ENCODE assay signal across 10 cellular contexts in the genomic region with DNA sequence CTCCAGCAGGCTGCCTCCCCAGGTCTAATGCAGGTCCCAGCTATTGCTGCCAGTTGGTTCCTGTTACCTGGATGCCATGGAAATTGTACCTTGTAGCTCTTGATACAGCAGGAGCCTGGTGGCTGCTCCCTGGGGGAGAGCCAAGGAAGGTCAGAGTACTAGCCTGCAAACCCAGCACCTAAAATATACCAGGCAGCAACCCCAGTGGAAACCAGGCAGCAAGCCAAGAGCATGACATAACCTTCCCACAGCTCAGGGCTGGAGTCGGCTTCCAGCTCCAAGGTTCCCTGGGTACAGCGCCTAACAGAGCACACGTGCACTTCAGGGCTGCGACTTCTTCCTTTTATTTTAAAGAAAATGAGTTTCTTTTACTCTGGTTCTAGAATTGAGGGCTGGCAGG. TPM values are rescaled to one million over a fixed set of nuclear protein-coding genes. Genes with fewer than 3 reads are reported as not detected.
DNase-seq lines count a peak whose midpoint lies in the region; ATAC-seq, FAIRE-seq and TF ChIP-seq lines count a peak whose summit lies in the region.
"Had no signal": no experiment of that assay in that cellular context is flagged by ENCODE, and none has a peak within 500 bp of the region (broad histone marks: within the 10 kb centered on the region; RNA-seq: fewer than 3 reads in every experiment).

No MANE protein-coding gene starts in this region.

- no peak overlapping the region for H3K4me3 Mint-ChIP-seq in activated CD4-positive, alpha-beta memory T cell treated with anti-CD3 and anti-CD28 coated beads, Interleukin-2, amount 10 ng/mL, durations not matched to agents 7 days and 5 days
- H3K4me3 Mint-ChIP-seq: T-helper 17 cell had no signal

- intact Hi-C loops in kidney (cut with DNase I) (no loop called here), upper lobe of right lung (cut with DNase I) (no loop called here)

- no peak overlapping the region for H3K27ac ChIP-seq in kidney (ENCODE audit: low read depth in 2 of 2, low read length in 2 of 2)
- H3K27ac ChIP-seq in upper lobe of right lung: no peak overlapping the region
- H3K27ac ChIP-seq: A549 had no signal

- in situ Hi-C loops in astrocyte of the spinal cord (cut with HindIII; ENCODE audit: low sequenced_read_pairs): no loop called here

- CTCF ChIA-PET in activated CD4-positive, alpha-beta memory T cell treated with anti-CD3 and anti-CD28 coated beads, Interleukin-2, amount 10 ng/mL, durations not matched to agents 7 days and 5 days (lab: Charles Lee): interaction anchor here (0.5 kb wide), 1 partner anchor 8 kb away, joined by 3 read pairs; no protein-coding TSS in a partner anchor

- H3K4me3 ChIP-seq in astrocyte of the spinal cord (ENCODE audit: low read depth, low read length): no peak overlapping the region
- H3K4me3 ChIP-seq in kidney (ENCODE audit: low read length in 2 of 2): no peak overlapping the region
- H3K4me3 ChIP-seq in upper lobe of right lung: no peak overlapping the region
- no peak overlapping the region for H3K4me3 ChIP-seq in H7 (ENCODE audit: insufficient read depth, low read depth, low read length)
- H3K4me3 ChIP-seq: A549 had no signal

- H3K4me1 ChIP-seq in kidney (ENCODE audit: control insufficient read depth in 1 of 2, insufficient read depth in 1 of 2, low read depth in 1 of 2, low read length in 2 of 2): peaks cover 0 to 2% of the 10 kb centered on the region in 2 donors
- H3K4me1 ChIP-seq in upper lobe of right lung: peaks cover 3% of the 10 kb centered on the region

- H3K36me3 Mint-ChIP-seq in activated CD4-positive, alpha-beta memory T cell treated with anti-CD3 and anti-CD28 coated beads, Interleukin-2, amount 10 ng/mL, durations not matched to agents 7 days and 5 days (ENCODE audit: low read depth): no peaks in the 10 kb centered on the region

- no peak overlapping the region for H3K9ac ChIP-seq in kidney (ENCODE audit: low read length in 2 of 2)

- peaks cover 6% of the 10 kb centered on the region for H3K27me3 Mint-ChIP-seq in activated CD4-positive, alpha-beta memory T cell treated with anti-CD3 and anti-CD28 coated beads, Interleukin-2, amount 10 ng/mL, durations not matched to agents 7 days and 5 days

- no peak for FAIRE-seq in kidney (lab: Jason Lieb, UNC)
- FAIRE-seq: A549 had no signal

- DNase-seq in NCI-H1436 (lab: John Stamatoyannopoulos, UW): peak; percentile 23
- no peak for DNase-seq in NCI-H1436 treated with DMSO at 0.1 percent for 48 hours (lab: John Stamatoyannopoulos, UW)
- peak; percentile 40 for DNase-seq in astrocyte of the spinal cord (ENCODE audit: low read depth, low spot score)
- DNase-seq in kidney: peak; percentile 73
- DNase-seq in upper lobe of right lung: no peak
- DNase-seq in activated CD4-positive, alpha-beta memory T cell treated with anti-CD3 and anti-CD28 coated beads, Interleukin-2, amount 10 ng/mL, durations not matched to agents 7 days and 5 days: no peak
- DNase-seq in KG1 (lab: John Stamatoyannopoulos, UW): no peak
- no peak for DNase-seq in H7
- DNase-seq: T-helper 17 cell had no signal

- TF ChIP-seq CTCF in astrocyte of the spinal cord (IDR thresholded peaks at IDR 0.05; ENCODE audit: low read depth, low read length) (no peak), kidney (IDR thresholded peaks at IDR 0.05; ENCODE audit: borderline replicate concordance, extremely low read depth, insufficient read depth) (no peak), upper lobe of right lung (IDR thresholded peaks at IDR 0.05) (no peak)

- POLR2A ChIA-PET in activated CD4-positive, alpha-beta memory T cell treated with anti-CD3 and anti-CD28 coated beads, Interleukin-2, amount 10 ng/mL, durations not matched to agents 7 days and 5 days (lab: Charles Lee): no interaction called here

- no peaks in the 10 kb centered on the region for H3K9me3 ChIP-seq in kidney (ENCODE audit: control insufficient read depth in 1 of 2, low read length in 2 of 2)
- no peaks in the 10 kb centered on the region for H3K9me3 ChIP-seq in upper lobe of right lung
- H3K9me3 ChIP-seq: A549 had no signal

- ATAC-seq in upper lobe of right lung: peak; percentile 42
- ATAC-seq: A549, T-helper 17 cell had no signal

- H3K36me3 ChIP-seq in kidney (ENCODE audit: control insufficient read depth in 1 of 2, insufficient read depth in 2 of 2, low read length in 2 of 2) (no peaks in the 10 kb centered on the region), upper lobe of right lung (no peaks in the 10 kb centered on the region), H7 (replicated peaks; ENCODE audit: control insufficient read depth, insufficient read depth, low read length) (no peaks in the 10 kb centered on the region)

- H3K4me1 Mint-ChIP-seq in activated CD4-positive, alpha-beta memory T cell treated with anti-CD3 and anti-CD28 coated beads, Interleukin-2, amount 10 ng/mL, durations not matched to agents 7 days and 5 days: no peaks in the 10 kb centered on the region
- H3K4me1 Mint-ChIP-seq: T-helper 17 cell had no signal

- no peaks in the 10 kb centered on the region for H3K9me3 Mint-ChIP-seq in activated CD4-positive, alpha-beta memory T cell treated with anti-CD3 and anti-CD28 coated beads, Interleukin-2, amount 10 ng/mL, durations not matched to agents 7 days and 5 days

- no peak overlapping the region for H3K27ac Mint-ChIP-seq in activated CD4-positive, alpha-beta memory T cell treated with anti-CD3 and anti-CD28 coated beads, Interleukin-2, amount 10 ng/mL, durations not matched to agents 7 days and 5 days
- H3K27ac Mint-ChIP-seq: T-helper 17 cell had no signal

- no peaks in the 10 kb centered on the region for H3K27me3 ChIP-seq in upper lobe of right lung
- H3K27me3 ChIP-seq in H7 (ENCODE audit: control insufficient read depth, insufficient read depth, low read length): no peaks in the 10 kb centered on the region; the same call in 1 of the 2 replicates

RNA-seq across cellular contexts. Expression of gene TNP1, which starts 30.3 kb away (rescaled TPM):
- not detected for total RNA-seq in kidney
- polyA plus RNA-seq in kidney (ENCODE audit: insufficient read depth, low read depth, low replicate concordance): not detected
- total RNA-seq in upper lobe of right lung: not detected
- not detected for total RNA-seq in activated CD4-positive, alpha-beta memory T cell treated with anti-CD3 and anti-CD28 coated beads, Interleukin-2, amount 10 ng/mL, durations not matched to agents 7 days and 5 days
- not detected in 2 replicates for total RNA-seq in H7 (2014; rRNA removed; shearing (Covaris generic))
- total RNA-seq: T-helper 17 cell had no signal
- polyA plus RNA-seq: A549 had no signal

Comparison
In these comparisons a context has a peak if more than half of its experiments do, and no peak if none do; other contexts are left out.
1. DNase-seq: peak in NCI-H1436 (single experiment), astrocyte of the spinal cord (single experiment) and kidney (single experiment); none in NCI-H1436 treated with DMSO at 0.1 percent for 48 hours (single experiment), upper lobe of right lung (single experiment), activated CD4-positive, alpha-beta memory T cell treated with anti-CD3 and anti-CD28 coated beads, Interleukin-2, amount 10 ng/mL, durations not matched to agents 7 days and 5 days (single experiment), KG1 (single experiment) and H7 (single experiment).